14 cellular contexts compared by ENCODE assay signal in genomic region chr6:118017301-118017854, GRCh38.
DNase-seq lines count a peak whose midpoint lies in the region; ATAC-seq lines count a peak whose summit lies in the region.
"Had no signal": no experiment of that assay in that cellular context is flagged by ENCODE, and none has a peak within 500 bp of the region (broad histone marks: within the 10 kb centered on the region; RNA-seq: fewer than 3 reads in every experiment).

No MANE protein-coding gene starts in this region.

- peak; percentile 3 to 20 for DNase-seq in NCI-H2081 (lab: John Stamatoyannopoulos, UW)
- no peak for DNase-seq in NCI-H2081 treated with DMSO at 0.1 percent for 48 hours (lab: John Stamatoyannopoulos, UW)
- DNase-seq in NCI-H1092 treated with DMSO at 0.1 percent for 48 hours (lab: John Stamatoyannopoulos, UW), result peak; percentile 67
- DNase-seq in NCI-H2227 (lab: John Stamatoyannopoulos, UW; ENCODE audit: unreplicated experiment), result peak; percentile 3
- DNase-seq in myocyte (ENCODE audit: low read depth), result peak; percentile 9
- DNase-seq: GM23248; KBM-7; NCI-H1694; NCI-H526 treated with DMSO at 0.1 percent for 48 hours; NK-92 treated with Interleukin-12 subunit alpha and Interleukin-12 subunit beta, amount 100 ng/mL, for 24 hours; Peyer's patch; T-helper 17 cell had no signal

- ATAC-seq in HG02763 (IDR thresholded peaks at IDR 0.05; ENCODE audit: unreplicated experiment) (no peak), GM21360 (IDR thresholded peaks at IDR 0.05; ENCODE audit: unreplicated experiment) (no peak)
- ATAC-seq: T-helper 17 cell had no signal
